1 cellular context compared by ENCODE assay signal in the genomic region with DNA sequence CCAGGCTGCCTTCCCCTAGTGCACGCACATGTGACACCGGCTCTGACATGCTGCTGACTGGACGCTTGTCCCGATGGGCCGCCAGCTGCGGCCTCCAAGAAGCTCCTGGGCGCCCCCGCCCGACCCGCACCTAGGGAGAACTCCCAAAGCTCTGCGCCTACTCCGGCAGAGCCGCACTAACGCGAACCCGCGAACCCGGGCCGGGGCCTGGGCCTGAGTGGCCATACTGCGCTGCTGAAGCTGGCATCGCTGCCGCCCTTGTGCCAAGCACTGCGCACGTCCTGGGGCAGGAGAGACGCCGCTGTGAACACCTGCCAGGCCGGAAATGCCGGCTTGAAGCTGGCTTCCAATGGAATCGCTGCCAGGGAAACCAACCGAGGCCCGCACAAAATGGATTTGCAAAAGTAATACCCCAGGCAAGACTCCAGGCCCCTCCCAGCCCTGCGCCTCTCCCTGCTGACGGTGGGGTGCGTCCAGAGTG.
TF ChIP-seq lines count a peak whose summit lies in the region.

No MANE protein-coding gene starts in this region.

TF ChIP-seq in H1, 55 proteins besides CTCF, POLR2A, EP300 and RAD21:
- TF ChIP-seq, protein P1, sequence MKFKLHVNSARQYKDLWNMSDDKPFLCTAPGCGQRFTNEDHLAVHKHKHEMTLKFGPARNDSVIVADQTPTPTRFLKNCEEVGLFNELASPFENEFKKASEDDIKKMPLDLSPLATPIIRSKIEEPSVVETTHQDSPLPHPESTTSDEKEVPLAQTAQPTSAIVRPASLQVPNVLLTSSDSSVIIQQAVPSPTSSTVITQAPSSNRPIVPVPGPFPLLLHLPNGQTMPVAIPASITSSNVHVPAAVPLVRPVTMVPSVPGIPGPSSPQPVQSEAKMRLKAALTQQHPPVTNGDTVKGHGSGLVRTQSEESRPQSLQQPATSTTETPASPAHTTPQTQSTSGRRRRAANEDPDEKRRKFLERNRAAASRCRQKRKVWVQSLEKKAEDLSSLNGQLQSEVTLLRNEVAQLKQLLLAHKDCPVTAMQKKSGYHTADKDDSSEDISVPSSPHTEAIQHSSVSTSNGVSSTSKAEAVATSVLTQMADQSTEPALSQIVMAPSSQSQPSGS (IDR thresholded peaks at IDR 0.05; ENCODE audit: low read length), result no peak
- TF ChIP-seq FOSL1 (IDR thresholded peaks at IDR 0.05; ENCODE audit: insufficient read depth, low read depth, low read length), result no peak
- no peak for TF ChIP-seq KDM1A (IDR thresholded peaks at IDR 0.05; ENCODE audit: borderline replicate concordance, low read length)
- TF ChIP-seq NRF1 (IDR thresholded peaks at IDR 0.05; ENCODE audit: low read depth, low read length), result no peak
- no peak for TF ChIP-seq BRCA1 (IDR thresholded peaks at IDR 0.05; ENCODE audit: low read depth, low read length)
- no peak for TF ChIP-seq SP1 (IDR thresholded peaks at IDR 0.05; ENCODE audit: low read depth, low read length)
TF ChIP-seq in H1: peak in this region for 0.
